In genomic region chr2:9210030-9210429, GRCh38 we compare ENCODE assay signal across 1 cellular context.
TF ChIP-seq lines count a peak whose summit lies in the region.

No MANE protein-coding gene starts in this region.

TF ChIP-seq in HepG2, 621 proteins besides CTCF, POLR2A, EP300 and RAD21 (continued from another document and continues in another):
- peak; percentile 22; the same call in 1 of the 2 replicates for TF ChIP-seq THRA (CRISPR knock-in tag; IDR thresholded peaks at IDR 0.05; ENCODE audit: borderline replicate concordance)
- TF ChIP-seq IRF2 (CRISPR knock-in tag; IDR thresholded peaks at IDR 0.05) = no peak
- no peak for TF ChIP-seq ZNF660 (CRISPR knock-in tag; IDR thresholded peaks at IDR 0.05; ENCODE audit: borderline replicate concordance, low read depth)
- TF ChIP-seq ZFP36L2 (CRISPR knock-in tag; IDR thresholded peaks at IDR 0.05) = no peak
- peak; percentile 12 to 74; a peak in 3 of 4 replicates for TF ChIP-seq NR2F1 (CRISPR knock-in tag; IDR thresholded peaks at IDR 0.05)
- no peak for TF ChIP-seq MXI1 (IDR thresholded peaks at IDR 0.05; ENCODE audit: borderline replicate concordance, low read depth, low read length)
- no peak for TF ChIP-seq ZNF121 (CRISPR knock-in tag; IDR thresholded peaks at IDR 0.05)
- peak; percentile 83 for TF ChIP-seq ARID5B (CRISPR knock-in tag; IDR thresholded peaks at IDR 0.05)
- peak; percentile 61 for TF ChIP-seq SAP130 (CRISPR knock-in tag; IDR thresholded peaks at IDR 0.05; ENCODE audit: low read depth)
- no peak for TF ChIP-seq CEBPB (IDR thresholded peaks at IDR 0.05; ENCODE audit: borderline replicate concordance, low read depth, low read length)
- TF ChIP-seq REST (IDR thresholded peaks at IDR 0.05; ENCODE audit: borderline replicate concordance in 1 of 2, low read depth in 1 of 2, low read length in 2 of 2) = no peak
- TF ChIP-seq ZNF235 (CRISPR knock-in tag; IDR thresholded peaks at IDR 0.05; ENCODE audit: borderline replicate concordance) = no peak
- no peak for TF ChIP-seq NR1H2 (CRISPR knock-in tag; IDR thresholded peaks at IDR 0.05; ENCODE audit: borderline replicate concordance, low read depth)
- no peak for TF ChIP-seq HDAC6 (IDR thresholded peaks at IDR 0.05; ENCODE audit: low read depth, low read length)
- TF ChIP-seq PAWR (CRISPR knock-in tag; IDR thresholded peaks at IDR 0.05; ENCODE audit: borderline replicate concordance) = no peak
- TF ChIP-seq FLYWCH1 (CRISPR knock-in tag; IDR thresholded peaks at IDR 0.05) = no peak
- TF ChIP-seq SYNCRIP (IDR thresholded peaks at IDR 0.05; ENCODE audit: insufficient read depth, low read depth, low read length) = no peak
- TF ChIP-seq EED (CRISPR knock-in tag; IDR thresholded peaks at IDR 0.05) = no peak
- peak; percentile 70; the same call in 1 of the 2 replicates for TF ChIP-seq TFAP4 (IDR thresholded peaks at IDR 0.05; ENCODE audit: borderline replicate concordance, low read depth)
- TF ChIP-seq FOXK2 (IDR thresholded peaks at IDR 0.05) = no peak
- no peak for TF ChIP-seq FOXP1 (IDR thresholded peaks at IDR 0.05)
- TF ChIP-seq FOXP1 (CRISPR knock-in tag; IDR thresholded peaks at IDR 0.05) = no peak
- TF ChIP-seq ZNF280D (CRISPR knock-in tag; IDR thresholded peaks at IDR 0.05) = no peak
- TF ChIP-seq LCORL (IDR thresholded peaks at IDR 0.05) = no peak
- TF ChIP-seq LCORL (CRISPR knock-in tag; IDR thresholded peaks at IDR 0.05) = no peak
- TF ChIP-seq ERF (CRISPR knock-in tag; IDR thresholded peaks at IDR 0.05) = 0 out of 2 replicates have a peak, but pooled peaks have one; percentile 17
- peak; percentile 54; the same call in 1 of the 2 replicates for TF ChIP-seq IKZF5 (CRISPR knock-in tag; IDR thresholded peaks at IDR 0.05)
- TF ChIP-seq STAT6 (CRISPR knock-in tag; IDR thresholded peaks at IDR 0.05; ENCODE audit: borderline replicate concordance) = no peak
- no peak for TF ChIP-seq SRSF9 (IDR thresholded peaks at IDR 0.05; ENCODE audit: borderline replicate concordance, insufficient read depth, low read depth, low read length, poor library complexity, severe bottlenecking)
- peak; percentile 51; the same call in 1 of the 2 replicates for TF ChIP-seq HDAC2 (CRISPR knock-in tag; IDR thresholded peaks at IDR 0.05)
- TF ChIP-seq ETV5 (CRISPR knock-in tag; IDR thresholded peaks at IDR 0.05; ENCODE audit: borderline replicate concordance) = peak; percentile 63; the same call in 1 of the 2 replicates
- no peak for TF ChIP-seq TFE3 (CRISPR knock-in tag; IDR thresholded peaks at IDR 0.05)
- TF ChIP-seq NFE2 (CRISPR knock-in tag; IDR thresholded peaks at IDR 0.05) = no peak
- no peak for TF ChIP-seq HIC2 (CRISPR knock-in tag; IDR thresholded peaks at IDR 0.05; ENCODE audit: low read depth)
- TF ChIP-seq ZNF24 (IDR thresholded peaks at IDR 0.05) = no peak
- TF ChIP-seq ZFP90 (CRISPR knock-in tag; IDR thresholded peaks at IDR 0.05; ENCODE audit: borderline replicate concordance) = no peak
- TF ChIP-seq RXRB (CRISPR knock-in tag; IDR thresholded peaks at IDR 0.05; ENCODE audit: borderline replicate concordance) = peak; percentile 86
- TF ChIP-seq CEBPG (CRISPR knock-in tag; IDR thresholded peaks at IDR 0.05) = peak; percentile 17; the same call in 1 of the 2 replicates
- no peak for TF ChIP-seq ATF7 (IDR thresholded peaks at IDR 0.05)
- no peak for TF ChIP-seq ATF7 (CRISPR knock-in tag; IDR thresholded peaks at IDR 0.05)
- TF ChIP-seq PLRG1 (conservative IDR thresholded peaks at IDR 0.05) = no peak
- TF ChIP-seq CREB1 (IDR thresholded peaks at IDR 0.05) = no peak
- TF ChIP-seq CREB1 (CRISPR knock-in tag; IDR thresholded peaks at IDR 0.05) = peak; percentile 35; the same call in 1 of the 2 replicates
